Comparison of ENCODE assay signal across 8 cellular contexts in genomic region chr19:8252922-8253589, GRCh38. TPM values are rescaled to one million over a fixed set of nuclear protein-coding genes. Genes with fewer than 3 reads are reported as not detected.
DNase-seq lines count a peak whose midpoint lies in the region; ATAC-seq and TF ChIP-seq lines count a peak whose summit lies in the region.

No MANE protein-coding gene starts in this region.

- H2AFZ ChIP-seq in MM.1S (ENCODE audit: low read length) (no peak overlapping the region), SK-N-SH (ENCODE audit: low read depth) (no peak overlapping the region)

- TF ChIP-seq CTCF in MM.1S (IDR thresholded peaks at IDR 0.05; ENCODE audit: low read length) (peak; percentile 98), SK-N-SH (IDR thresholded peaks at IDR 0.05) (peak; percentile 94), gastroesophageal sphincter (IDR thresholded peaks at IDR 0.05) (peak in 3 of 4 experiments; percentile 92 to 96 (median 93)), ovary (IDR thresholded peaks at IDR 0.05) (peak; percentile 82 to 91 (median 86)), transverse colon (IDR thresholded peaks at IDR 0.05) (peak; percentile 91 to 95 (median 94))

- no peak overlapping the region for H3K27ac ChIP-seq in MM.1S (ENCODE audit: low read length)
- H3K27ac ChIP-seq in SK-N-SH (ENCODE audit: low read depth in 2 of 2, low read length in 1 of 2): no peak overlapping the region
- no peak overlapping the region for H3K27ac ChIP-seq in gastroesophageal sphincter
- H3K27ac ChIP-seq in ovary: no peak overlapping the region
- H3K27ac ChIP-seq in transverse colon: no peak overlapping the region

- H4K20me1 ChIP-seq in MM.1S (ENCODE audit: insufficient read depth, low read length): no peaks in the 10 kb centered on the region
- no peaks in the 10 kb centered on the region for H4K20me1 ChIP-seq in SK-N-SH (ENCODE audit: insufficient read depth)

- H3K27me3 ChIP-seq in MM.1S (replicated peaks; ENCODE audit: insufficient read depth, low read length) (peaks cover 38% of the 10 kb centered on the region), SK-N-SH (ENCODE audit: insufficient read depth) (no peaks in the 10 kb centered on the region), gastroesophageal sphincter (no peaks in the 10 kb centered on the region), ovary (no peaks in the 10 kb centered on the region), transverse colon (no peaks in the 10 kb centered on the region)

- no peak overlapping the region for H3K9ac ChIP-seq in MM.1S (ENCODE audit: low read length)
- no peak overlapping the region for H3K9ac ChIP-seq in SK-N-SH

- H3K4me3 ChIP-seq in MM.1S (ENCODE audit: low read length): no peak overlapping the region
- H3K4me3 ChIP-seq in SK-N-SH (ENCODE audit: low read depth in 2 of 2, low read length in 1 of 2): no peak overlapping the region; a peak in 1 of 4 replicates
- no peak overlapping the region for H3K4me3 ChIP-seq in gastroesophageal sphincter
- H3K4me3 ChIP-seq in ovary: no peak overlapping the region
- no peak overlapping the region for H3K4me3 ChIP-seq in transverse colon

- ATAC-seq in gastroesophageal sphincter: peak; percentile 37
- no peak for ATAC-seq in HG03039 (IDR thresholded peaks at IDR 0.05; ENCODE audit: unreplicated experiment)

- in situ Hi-C loops in transverse colon (cut with MboI; ENCODE audit: low pct_ligation_motif_present in 1 of 4, low pct_unique_long_range_greater_than_20kb in 1 of 4, low sequenced_read_pairs in 3 of 4): loop anchor here in 2 of 4 donors (5.0 to 10.0 kb wide), 2 partner anchors 96 to 308 kb away; partner anchors contain the start of gene TIMM44 (in 2 of the 2)

- peak; percentile 100 for TF ChIP-seq RAD21 in SK-N-SH (IDR thresholded peaks at IDR 0.05; ENCODE audit: low read length)

- peak; percentile 67 for DNase-seq in GDM1 (lab: John Stamatoyannopoulos, UW)
- DNase-seq in MM.1S: peak; percentile 76
- DNase-seq in SK-N-SH: peak; percentile 95
- DNase-seq in activated gamma-delta T cell treated with anti-CD3 and anti-CD28 coated beads, Interleukin-2, amount 50 U/mL, for 16 hours (ENCODE audit: low read depth): peak; percentile 79
- peak; percentile 73 to 91 (median 87) for DNase-seq in ovary
- peak; percentile 86 for DNase-seq in transverse colon

- CTCF ChIA-PET in SK-N-SH (lab: Yijun Ruan, JAX): interaction anchor here (0.6 to 6.5 kb wide), 24 partner anchors 9 to 309 kb away, joined by 3 to 68 read pairs (median 4); partner anchors contain the start of genes CERS4 and TIMM44

- POLR2A ChIA-PET in SK-N-SH (lab: Yijun Ruan, JAX): interaction anchor here (0.9 to 1.0 kb wide), 2 partner anchors 15 to 113 kb away, joined by 4 to 5 read pairs; no protein-coding TSS in a partner anchor

- no peak for TF ChIP-seq EP300 in SK-N-SH (IDR thresholded peaks at IDR 0.05; ENCODE audit: borderline replicate concordance in 1 of 2, low read depth in 1 of 2, low read length in 1 of 2)
- TF ChIP-seq EP300 in gastroesophageal sphincter (IDR thresholded peaks at IDR 0.05): no peak
- no peak for TF ChIP-seq EP300 in ovary (IDR thresholded peaks at IDR 0.05)
- TF ChIP-seq EP300 in transverse colon (IDR thresholded peaks at IDR 0.05; ENCODE audit: low read depth): no peak

- TF ChIP-seq POLR2A in gastroesophageal sphincter (IDR thresholded peaks at IDR 0.05) (no peak), ovary (IDR thresholded peaks at IDR 0.05) (no peak), transverse colon (IDR thresholded peaks at IDR 0.05) (no peak)

- no peaks in the 10 kb centered on the region for H3K9me3 ChIP-seq in MM.1S (replicated peaks; ENCODE audit: insufficient read depth, low read length)
- no peaks in the 10 kb centered on the region for H3K9me3 ChIP-seq in SK-N-SH
- no peaks in the 10 kb centered on the region for H3K9me3 ChIP-seq in gastroesophageal sphincter
- no peaks in the 10 kb centered on the region for H3K9me3 ChIP-seq in ovary
- H3K9me3 ChIP-seq in transverse colon: no peaks in the 10 kb centered on the region

- H3F3A ChIP-seq in MM.1S (ENCODE audit: insufficient read depth, low read length): no peaks in the 10 kb centered on the region
- peaks cover 8% of the 10 kb centered on the region for H3F3A ChIP-seq in SK-N-SH (replicated peaks; ENCODE audit: insufficient read depth)

- H3K36me3 ChIP-seq in MM.1S (replicated peaks; ENCODE audit: insufficient read depth, low read length) (no peaks in the 10 kb centered on the region), SK-N-SH (replicated peaks in 1 of 2; ENCODE audit: control insufficient read depth in 1 of 2, insufficient read depth in 2 of 2, low read length in 1 of 2) (no peaks in the 10 kb centered on the region), gastroesophageal sphincter (peaks cover 0 to 39% of the 10 kb centered on the region in 2 donors), ovary (no peaks in the 10 kb centered on the region), transverse colon (no peaks in the 10 kb centered on the region)

- H3K9me2 ChIP-seq in MM.1S (replicated peaks; ENCODE audit: insufficient read depth, low read length) (no peaks in the 10 kb centered on the region), SK-N-SH (no peaks in the 10 kb centered on the region)

- 23% methylated on average over 8 of the region's 13 CpGs for WGBS in SK-N-SH (ENCODE audit: low lambda C conversion rate)
- WGBS in gastroesophageal sphincter (ENCODE audit: low coverage in 1 of 2), 2 donors: 12 to 40% methylated on average over 5 to 6 of the region's 13 CpGs
- 20 to 24% (median 21%) methylated on average over 13 of the region's 13 CpGs for WGBS in ovary, 3 donors
- 24 to 40% methylated on average over 1 to 13 of the region's 13 CpGs for WGBS in transverse colon (ENCODE audit: low coverage in 1 of 2), 2 donors

- intact Hi-C loops in ovary (cut with DNase I) (loop anchor here in 3 of 4 donors (1.0 to 10.0 kb wide), 6 partner anchors 88 to 309 kb away; partner anchors contain the start of gene TIMM44 (in 1 of the 3)), transverse colon (cut with DNase I; ENCODE audit: low total_unique reads) (loop anchor here (5.0 to 10.0 kb wide), 2 partner anchors 96 to 298 kb away; no protein-coding TSS in a partner anchor)

- H3K79me2 ChIP-seq in MM.1S (ENCODE audit: low read length) (no peaks in the 10 kb centered on the region), SK-N-SH (ENCODE audit: insufficient read depth) (no peaks in the 10 kb centered on the region)

- H3K4me1 ChIP-seq in MM.1S (ENCODE audit: low read length) (peaks cover 7% of the 10 kb centered on the region), SK-N-SH (ENCODE audit: control insufficient read depth in 1 of 2, insufficient read depth in 2 of 2, low read depth in 1 of 2, low read length in 1 of 2) (no peaks in the 10 kb centered on the region; a peak in 1 of 4 replicates), gastroesophageal sphincter (peaks cover 0 to 35% (median 10%) of the 10 kb centered on the region in 3 donors), ovary (ENCODE audit: insufficient read depth) (peaks cover 3% of the 10 kb centered on the region), transverse colon (no peaks in the 10 kb centered on the region)

- H3K4me2 ChIP-seq in MM.1S (ENCODE audit: low read depth, low read length) (no peak overlapping the region), SK-N-SH (no peak overlapping the region)

TF ChIP-seq in SK-N-SH, 30 proteins besides CTCF, POLR2A, EP300 and RAD21:
- TF ChIP-seq USF1 (IDR thresholded peaks at IDR 0.05; ENCODE audit: borderline replicate concordance, low read depth) (no peak), YY1 (IDR thresholded peaks at IDR 0.05; ENCODE audit: low read depth) (no peak), NRF1 (IDR thresholded peaks at IDR 0.05; ENCODE audit: low read depth, low read length) (no peak), SMC3 (IDR thresholded peaks at IDR 0.05; ENCODE audit: low read depth, low read length) (peak; percentile 99), TAF1 (IDR thresholded peaks at IDR 0.05; ENCODE audit: borderline replicate concordance, low read depth, low read length) (no peak), RXRA (IDR thresholded peaks at IDR 0.05; ENCODE audit: borderline replicate concordance, low read depth) (no peak)
- TF ChIP-seq, protein P1, sequence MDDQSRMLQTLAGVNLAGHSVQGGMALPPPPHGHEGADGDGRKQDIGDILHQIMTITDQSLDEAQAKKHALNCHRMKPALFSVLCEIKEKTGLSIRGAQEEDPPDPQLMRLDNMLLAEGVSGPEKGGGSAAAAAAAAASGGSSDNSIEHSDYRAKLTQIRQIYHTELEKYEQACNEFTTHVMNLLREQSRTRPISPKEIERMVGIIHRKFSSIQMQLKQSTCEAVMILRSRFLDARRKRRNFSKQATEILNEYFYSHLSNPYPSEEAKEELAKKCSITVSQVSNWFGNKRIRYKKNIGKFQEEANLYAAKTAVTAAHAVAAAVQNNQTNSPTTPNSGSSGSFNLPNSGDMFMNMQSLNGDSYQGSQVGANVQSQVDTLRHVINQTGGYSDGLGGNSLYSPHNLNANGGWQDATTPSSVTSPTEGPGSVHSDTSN (IDR thresholded peaks at IDR 0.05): no peak

RNA-seq across cellular contexts. Expression of gene CERS4, which starts 43.9 kb away (rescaled TPM):
- polyA plus RNA-seq in SK-N-SH (2012; rRNA removed) (36.5 and 41.4 TPM in 2 replicates), ovary (10 to 100 TPM; 20.1 to 37.4 TPM)
- polyA plus RNA-seq in SK-N-SH (2012; cell fraction: cytosol; rRNA removed): 19.7 and 28.8 TPM in 2 replicates
- polyA plus RNA-seq in SK-N-SH (2012; cell fraction: nucleus; rRNA removed): 33.0 and 44.4 TPM in 2 replicates
- total RNA-seq in gastroesophageal sphincter (10 to 100 TPM; 24.8 to 33.8 (median 31.9) TPM), ovary (10 to 100 TPM; 28.7 to 61.6 (median 45.5) TPM), transverse colon (10 to 100 TPM in 3 of 4 donors, 1 to 10 TPM in 1; 3.4 to 58.0 (median 19.7) TPM)

RNA-seq across cellular contexts. Expression of gene CD320, which starts 55.1 kb away (rescaled TPM):
- polyA plus RNA-seq in SK-N-SH (2012; rRNA removed) (100 and 129 TPM in 2 replicates), ovary (10 to 100 TPM in 1 of 2 donors, 1 to 10 TPM in 1; 1.9 to 34.3 TPM)
- 50.7 and 92.2 TPM in 2 replicates for polyA plus RNA-seq in SK-N-SH (2012; cell fraction: cytosol; rRNA removed)
- 66.9 and 112 TPM in 2 replicates for polyA plus RNA-seq in SK-N-SH (2012; cell fraction: nucleus; rRNA removed)
- total RNA-seq in gastroesophageal sphincter (10 to 100 TPM; 25.4 to 58.5 (median 40.8) TPM), ovary (10 to 100 TPM; 16.0 to 57.0 (median 34.2) TPM), transverse colon (10 to 100 TPM in 3 of 4 donors, 1 to 10 TPM in 1; 9.4 to 73.2 (median 41.0) TPM)
